14 cellular contexts compared by ENCODE assay signal in the genomic region with DNA sequence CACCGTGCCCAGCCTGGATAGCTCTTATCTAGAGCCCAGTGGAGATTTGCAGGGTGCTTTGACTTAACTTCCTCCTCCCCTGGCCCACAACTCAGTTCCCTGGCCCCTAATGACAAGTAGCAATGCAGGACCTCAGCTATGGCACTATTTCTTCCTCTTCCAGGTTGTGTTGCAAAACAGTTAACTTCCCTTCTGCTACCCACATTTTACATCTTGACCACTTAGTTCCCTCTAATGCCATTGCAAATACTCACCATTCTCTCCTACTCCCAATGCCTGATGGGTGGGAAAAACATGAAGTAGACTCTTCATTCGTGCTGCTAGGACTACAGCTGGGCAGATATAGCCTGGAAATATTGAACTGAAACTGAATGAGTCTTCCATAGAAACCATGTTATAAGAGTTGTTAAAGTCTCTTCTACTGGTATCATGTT. TPM values are rescaled to one million over a fixed set of nuclear protein-coding genes. Genes with fewer than 3 reads are reported as not detected.
A peak's percentile ranks its signal among the peaks of the same experiment; 100 is the strongest.
DNase-seq lines count a peak whose midpoint lies in the region; ATAC-seq and TF ChIP-seq lines count a peak whose summit lies in the region.
"Had no signal": no experiment of that assay in that cellular context is flagged by ENCODE, and none has a peak within 500 bp of the region (broad histone marks: within the 10 kb centered on the region; RNA-seq: fewer than 3 reads in every experiment).

No MANE protein-coding gene starts in this region.

- in situ Hi-C loops in KBM-7 (cut with MboI; ENCODE audit: low pct_unique_long_range_greater_than_20kb, low sequenced_read_pairs) = loop anchor here (25.0 kb wide), 1 partner anchor 101 kb away; no protein-coding TSS in a partner anchor

- H3K36me3 Mint-ChIP-seq in stimulated activated memory B cell treated with anti-CD40 and anti-IgM and Interleukin-4, amounts not matched to agents 10 μg/mL and 1 μg/mL and 100 μg/mL, for 72 hours = peaks cover 15% of the 10 kb centered on the region
- H3K36me3 Mint-ChIP-seq in glutamatergic neuron (ENCODE audit: unreplicated experiment) = no peaks in the 10 kb centered on the region

- peaks cover 29% of the 10 kb centered on the region for H3K4me1 ChIP-seq in left ventricle myocardium inferior

- peaks cover 3% of the 10 kb centered on the region for H3K9me3 Mint-ChIP-seq in stimulated activated memory B cell treated with anti-CD40 and anti-IgM and Interleukin-4, amounts not matched to agents 10 μg/mL and 1 μg/mL and 100 μg/mL, for 72 hours
- no peaks in the 10 kb centered on the region for H3K9me3 Mint-ChIP-seq in glutamatergic neuron (ENCODE audit: unreplicated experiment)
- H3K9me3 Mint-ChIP-seq: activated T-cell treated with anti-CD3 and anti-CD28 coated beads, Interleukin-2, amount 50 U/mL, for 72 hours; CD8-positive, alpha-beta memory T cell; immature natural killer cell had no signal

- no peaks in the 10 kb centered on the region for H3K27me3 Mint-ChIP-seq in stimulated activated memory B cell treated with anti-CD40 and anti-IgM and Interleukin-4, amounts not matched to agents 10 μg/mL and 1 μg/mL and 100 μg/mL, for 72 hours
- H3K27me3 Mint-ChIP-seq in glutamatergic neuron (ENCODE audit: unreplicated experiment) = peaks cover 2% of the 10 kb centered on the region
- H3K27me3 Mint-ChIP-seq: CD8-positive, alpha-beta memory T cell had no signal

- intact Hi-C loops in left ventricle myocardium inferior (cut with micrococcal nuclease) = no loop called here

- TF ChIP-seq CTCF in left ventricle myocardium inferior (IDR thresholded peaks at IDR 0.05; ENCODE audit: borderline replicate concordance) (no peak), glutamatergic neuron (IDR thresholded peaks at IDR 0.05; ENCODE audit: partially characterized antibody, unreplicated experiment) (no peak)

- peak overlapping the region; percentile 80 for H3K27ac ChIP-seq in left ventricle myocardium inferior (replicated peaks)

- DNase-seq in KBM-7 (peak; percentile 80), SIG-M5 (lab: John Stamatoyannopoulos, UW) (peak; percentile 84), left ventricle myocardium inferior (no peak), glutamatergic neuron (no peak), NCI-H774 (lab: John Stamatoyannopoulos, UW) (no peak)
- DNase-seq: activated CD4-positive, alpha-beta T cell treated with anti-CD3 and anti-CD28 coated beads, Interleukin-2, amount 50 U/mL, for 1 hour; activated T-cell treated with anti-CD3 and anti-CD28 coated beads, Interleukin-2, amount 50 U/mL, for 72 hours; CD8-positive, alpha-beta memory T cell; effector CD4-positive, alpha-beta T cell; immature natural killer cell; NCI-H187 treated with DMSO at 0.1 percent for 48 hours; NK-92 treated with Interleukin-12 subunit alpha and Interleukin-12 subunit beta, amount 100 ng/mL, for 24 hours had no signal

- peak overlapping the region; percentile 25 for H3K4me3 ChIP-seq in left ventricle myocardium inferior

- no peak overlapping the region for H3K4me3 Mint-ChIP-seq in stimulated activated memory B cell treated with anti-CD40 and anti-IgM and Interleukin-4, amounts not matched to agents 10 μg/mL and 1 μg/mL and 100 μg/mL, for 72 hours
- H3K4me3 Mint-ChIP-seq in glutamatergic neuron (ENCODE audit: unreplicated experiment) = no peak overlapping the region
- H3K4me3 Mint-ChIP-seq: activated T-cell treated with anti-CD3 and anti-CD28 coated beads, Interleukin-2, amount 50 U/mL, for 72 hours; CD8-positive, alpha-beta memory T cell; immature natural killer cell had no signal

- peaks cover 19% of the 10 kb centered on the region for H3K4me1 Mint-ChIP-seq in stimulated activated memory B cell treated with anti-CD40 and anti-IgM and Interleukin-4, amounts not matched to agents 10 μg/mL and 1 μg/mL and 100 μg/mL, for 72 hours
- no peaks in the 10 kb centered on the region for H3K4me1 Mint-ChIP-seq in glutamatergic neuron (ENCODE audit: low read depth, unreplicated experiment)

- no peaks in the 10 kb centered on the region for H3K27me3 ChIP-seq in left ventricle myocardium inferior (ENCODE audit: low read depth)

- H3K36me3 ChIP-seq in left ventricle myocardium inferior = peaks cover 3% of the 10 kb centered on the region

- H3K9me3 ChIP-seq in left ventricle myocardium inferior (replicated peaks) = no peaks in the 10 kb centered on the region

- ATAC-seq in stimulated activated memory B cell treated with anti-CD40 and anti-IgM and Interleukin-4, amounts not matched to agents 10 μg/mL and 1 μg/mL and 100 μg/mL, for 72 hours = peak; percentile 73
- no peak for ATAC-seq in HG02938 (IDR thresholded peaks at IDR 0.05; ENCODE audit: unreplicated experiment)
- ATAC-seq: activated T-cell treated with anti-CD3 and anti-CD28 coated beads, Interleukin-2, amount 50 U/mL, for 72 hours had no signal

- peak overlapping the region; percentile 2 for H3K27ac Mint-ChIP-seq in stimulated activated memory B cell treated with anti-CD40 and anti-IgM and Interleukin-4, amounts not matched to agents 10 μg/mL and 1 μg/mL and 100 μg/mL, for 72 hours
- H3K27ac Mint-ChIP-seq in glutamatergic neuron (ENCODE audit: unreplicated experiment) = no peak overlapping the region
- H3K27ac Mint-ChIP-seq: activated T-cell treated with anti-CD3 and anti-CD28 coated beads, Interleukin-2, amount 50 U/mL, for 72 hours had no signal

RNA-seq across cellular contexts. Expression of a gene that starts 39.1 kb away (rescaled TPM):
- 10.6 TPM for total RNA-seq in left ventricle myocardium inferior
- total RNA-seq in glutamatergic neuron (ENCODE audit: unreplicated experiment) = not detected

Comparison
In these comparisons a context has a peak if more than half of its experiments do, and no peak if none do; other contexts are left out.
1. DNase-seq: peak in KBM-7 (single experiment) and SIG-M5 (single experiment); none in left ventricle myocardium inferior (single experiment), glutamatergic neuron (single experiment) and NCI-H774 (single experiment).
2. RNA of a gene that starts 39.1 kb away (total RNA-seq): 10.6 TPM in left ventricle myocardium inferior (single experiment); not detected in glutamatergic neuron (single experiment); every median in the first group is over 10 times any median in the second.